ENCODE assay signal across 16 cellular contexts in the genomic region with DNA sequence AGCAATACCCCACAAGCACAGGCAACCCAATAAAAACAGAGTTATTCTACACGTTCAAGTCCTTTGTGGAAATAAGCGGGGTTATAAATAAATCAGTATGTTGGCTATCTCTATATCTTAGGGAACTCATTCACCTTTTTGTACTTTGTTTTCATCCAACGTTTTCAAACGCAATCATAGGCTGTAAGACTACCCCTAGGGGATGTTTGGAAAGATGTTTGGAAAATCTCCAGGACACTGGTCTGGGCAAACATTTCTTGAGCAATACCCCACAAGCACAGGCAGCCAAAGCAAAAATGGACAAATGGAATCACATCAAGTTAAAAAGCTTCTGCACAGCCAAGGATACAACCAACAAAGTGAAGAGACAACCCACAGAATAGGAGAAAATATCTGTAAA.
A peak's percentile ranks its signal among the peaks of the same experiment; 100 is the strongest.
DNase-seq lines count a peak whose midpoint lies in the region; ATAC-seq and TF ChIP-seq lines count a peak whose summit lies in the region.
"Had no signal": no experiment of that assay in that cellular context is flagged by ENCODE, and none has a peak within 500 bp of the region (broad histone marks: within the 10 kb centered on the region; RNA-seq: fewer than 3 reads in every experiment).

No MANE protein-coding gene starts in this region.

- no peaks in the 10 kb centered on the region for H3K4me1 Mint-ChIP-seq in CD14-positive monocyte
- H3K4me1 Mint-ChIP-seq in activated naive CD8-positive, alpha-beta T cell treated with anti-CD3 and anti-CD28 coated beads, Interleukin-2, amount 50 U/mL, for 24 hours: no peaks in the 10 kb centered on the region

- H3K27me3 Mint-ChIP-seq in CD14-positive monocyte (ENCODE audit: low read depth in 3 of 3): peaks cover 0 to 3% (median 0%) of the 10 kb centered on the region in 3 donors
- H3K27me3 Mint-ChIP-seq in activated naive CD8-positive, alpha-beta T cell treated with anti-CD3 and anti-CD28 coated beads, Interleukin-2, amount 50 U/mL, for 24 hours: peaks cover 7% of the 10 kb centered on the region

- TF ChIP-seq CTCF in heart right ventricle (IDR thresholded peaks at IDR 0.05) (no peak), astrocyte of the cerebellum (IDR thresholded peaks at IDR 0.05; ENCODE audit: low read depth, low read length, missing control alignments) (no peak), fibroblast of villous mesenchyme (IDR thresholded peaks at IDR 0.05; ENCODE audit: insufficient read depth, low read depth, low read length) (no peak), CD14-positive monocyte (IDR thresholded peaks at IDR 0.05) (no peak)

- DNase-seq in left cardiac atrium: no peak
- no peak for DNase-seq in heart right ventricle
- DNase-seq in astrocyte of the cerebellum (ENCODE audit: low read depth): peak; percentile 44
- DNase-seq in fibroblast of villous mesenchyme (ENCODE audit: low read depth): peak; percentile 87
- DNase-seq in MV-4-11 (lab: John Stamatoyannopoulos, UW): no peak
- DNase-seq in CD14-positive monocyte (ENCODE audit: low spot score): no peak
- DNase-seq in activated naive CD8-positive, alpha-beta T cell treated with anti-CD3 and anti-CD28 coated beads, Interleukin-2, amount 50 U/mL, for 24 hours: no peak
- DNase-seq: activated CD4-positive, alpha-beta T cell treated with anti-CD3 and anti-CD28 coated beads for 4 hours; cortex of kidney; NCI-H1694; occipital lobe; SJCRH30; T-helper 9 cell had no signal

- intact Hi-C loops in left cardiac atrium (cut with DNase I): no loop called here
- intact Hi-C loops in heart right ventricle (cut with DNase I): no loop called here
- intact Hi-C loops in CD14-positive monocyte (cut with micrococcal nuclease): no loop called here

- no peaks in the 10 kb centered on the region for H3K36me3 ChIP-seq in heart right ventricle
- H3K36me3 ChIP-seq: SJCRH30 had no signal

- 50 to 64% methylated on average over 4 of the region's 4 CpGs for WGBS in heart right ventricle, 2 donors

- H3K9me3 ChIP-seq in heart right ventricle: no peaks in the 10 kb centered on the region
- H3K9me3 ChIP-seq: SJCRH30 had no signal

- H3K4me3 ChIP-seq in heart right ventricle: no peak overlapping the region
- H3K4me3 ChIP-seq in astrocyte of the cerebellum (ENCODE audit: low read depth, low read length): no peak overlapping the region
- H3K4me3 ChIP-seq in fibroblast of villous mesenchyme (ENCODE audit: low read depth, low read length): no peak overlapping the region
- H3K4me3 ChIP-seq: SJCRH30 had no signal

- H3K27ac ChIP-seq in heart right ventricle: no peak overlapping the region
- H3K27ac ChIP-seq: KMS-11, SJCRH30 had no signal

- H3K4me1 ChIP-seq in heart right ventricle: no peaks in the 10 kb centered on the region
- H3K4me1 ChIP-seq: SJCRH30 had no signal

- in situ Hi-C loops in astrocyte of the cerebellum (cut with HindIII; ENCODE audit: low sequenced_read_pairs): no loop called here

- H3K27me3 ChIP-seq in heart right ventricle: peaks cover 0 to 4% (median 0%) of the 10 kb centered on the region in 7 donors
- H3K27me3 ChIP-seq: SJCRH30 had no signal

- H3K27ac Mint-ChIP-seq in CD14-positive monocyte: no peak overlapping the region
- H3K27ac Mint-ChIP-seq in activated naive CD8-positive, alpha-beta T cell treated with anti-CD3 and anti-CD28 coated beads, Interleukin-2, amount 50 U/mL, for 24 hours: no peak overlapping the region

- peaks cover 0 to 4% (median 0%) of the 10 kb centered on the region in 7 donors for H3K9me3 Mint-ChIP-seq in CD14-positive monocyte
- no peaks in the 10 kb centered on the region for H3K9me3 Mint-ChIP-seq in activated naive CD8-positive, alpha-beta T cell treated with anti-CD3 and anti-CD28 coated beads, Interleukin-2, amount 50 U/mL, for 24 hours
- H3K9me3 Mint-ChIP-seq: mesothelial cell of epicardium had no signal

- H3K36me3 Mint-ChIP-seq in CD14-positive monocyte: no peaks in the 10 kb centered on the region
- H3K36me3 Mint-ChIP-seq in activated naive CD8-positive, alpha-beta T cell treated with anti-CD3 and anti-CD28 coated beads, Interleukin-2, amount 50 U/mL, for 24 hours (ENCODE audit: low read depth): no peaks in the 10 kb centered on the region
- H3K36me3 Mint-ChIP-seq: mesothelial cell of epicardium had no signal

- H3K4me3 Mint-ChIP-seq in CD14-positive monocyte: no peak overlapping the region
- no peak overlapping the region for H3K4me3 Mint-ChIP-seq in activated naive CD8-positive, alpha-beta T cell treated with anti-CD3 and anti-CD28 coated beads, Interleukin-2, amount 50 U/mL, for 24 hours
- H3K4me3 Mint-ChIP-seq: mesothelial cell of epicardium had no signal

- ATAC-seq in left cardiac atrium: peak; percentile 15 to 59
- no peak for ATAC-seq in heart right ventricle
- ATAC-seq in GM18873 (IDR thresholded peaks at IDR 0.05; ENCODE audit: low FRiP score, unreplicated experiment): no peak
- ATAC-seq in activated naive CD8-positive, alpha-beta T cell treated with anti-CD3 and anti-CD28 coated beads, Interleukin-2, amount 50 U/mL, for 24 hours: no peak

Comparison
In these comparisons a context has a peak if more than half of its experiments do, and no peak if none do; other contexts are left out.
1. ATAC-seq: peak in left cardiac atrium (2 of 2); none in heart right ventricle (0 of 8), GM18873 (single experiment) and activated naive CD8-positive, alpha-beta T cell treated with anti-CD3 and anti-CD28 coated beads, Interleukin-2, amount 50 U/mL, for 24 hours (single experiment).
2. DNase-seq: peak in astrocyte of the cerebellum (single experiment) and fibroblast of villous mesenchyme (single experiment); none in left cardiac atrium (single experiment), heart right ventricle (0 of 2), MV-4-11 (single experiment), CD14-positive monocyte (single experiment) and activated naive CD8-positive, alpha-beta T cell treated with anti-CD3 and anti-CD28 coated beads, Interleukin-2, amount 50 U/mL, for 24 hours (single experiment).